2 cellular contexts compared by ENCODE assay signal in the genomic region with DNA sequence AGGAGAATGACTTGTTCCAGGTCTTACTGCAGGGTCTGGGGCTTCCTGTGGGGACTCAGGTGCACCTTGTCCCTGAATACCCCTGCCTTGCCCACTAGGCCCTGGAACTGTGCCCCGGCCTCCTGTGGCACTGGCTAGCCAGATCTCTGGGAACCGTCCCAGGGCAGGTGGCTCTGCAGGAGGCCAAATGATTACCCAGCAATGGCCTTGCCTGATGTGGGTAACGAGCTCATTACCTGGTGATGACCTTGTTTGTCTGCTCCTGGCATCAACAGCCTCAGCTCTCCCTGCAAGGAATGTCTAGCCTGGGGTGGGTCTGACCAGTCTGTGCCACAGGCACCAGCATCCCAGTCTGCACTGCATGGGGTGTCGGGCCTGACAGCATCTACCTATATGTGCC. TPM values are rescaled to one million over a fixed set of nuclear protein-coding genes. Genes with fewer than 3 reads are reported as not detected.
"Had no signal": no experiment of that assay in that cellular context is flagged by ENCODE, and none has a peak within 500 bp of the region (broad histone marks: within the 10 kb centered on the region; RNA-seq: fewer than 3 reads in every experiment).

No MANE protein-coding gene starts in this region.

RNA-seq across cellular contexts. Expression of a gene that starts 18.2 kb away (rescaled TPM):
- total RNA-seq: HepG2, HT-29 had no signal
- polyA plus RNA-seq: HepG2 had no signal
